8 cellular contexts compared by ENCODE assay signal in genomic region chr6:31834367-31834703, GRCh38. TPM values are rescaled to one million over a fixed set of nuclear protein-coding genes. Genes with fewer than 3 reads are reported as not detected.
A peak's percentile ranks its signal among the peaks of the same experiment; 100 is the strongest.
DNase-seq lines count a peak whose midpoint lies in the region; ATAC-seq and TF ChIP-seq lines count a peak whose summit lies in the region.

No MANE protein-coding gene starts in this region.

- peak; percentile 43 for ATAC-seq in HG02763 (IDR thresholded peaks at IDR 0.05; ENCODE audit: unreplicated experiment)
- peak; percentile 61 for ATAC-seq in activated B cell treated with CpG ODN at 0.5 μM for 24 hours (ENCODE audit: low read depth)
- ATAC-seq in stimulated activated effector memory CD8-positive, alpha-beta T cell treated with anti-CD3 and anti-CD28 coated beads, Interleukin-12 subunit alpha, Interleukin-12 subunit beta, amount 100 ng/mL, for 72 hours: peak; percentile 68

- intact Hi-C loops in activated B cell treated with CpG ODN at 0.5 μM for 24 hours (cut with micrococcal nuclease): loop anchor here (1.0 to 2.0 kb wide), 7 partner anchors 29 to 287 kb away; partner anchors contain the start of genes BAG6, NFKBIL1 and VARS1

- H3K4me3 Mint-ChIP-seq in activated B cell treated with CpG ODN at 0.5 μM for 24 hours (peak overlapping the region; percentile 99), endodermal cell (peak overlapping the region; percentile 100)
- peak overlapping the region; percentile 95 for H3K4me3 Mint-ChIP-seq in stimulated activated effector memory CD8-positive, alpha-beta T cell treated with anti-CD3 and anti-CD28 coated beads, Interleukin-12 subunit alpha, Interleukin-12 subunit beta, amount 100 ng/mL, for 72 hours

- TF ChIP-seq CTCF in activated B cell treated with CpG ODN at 0.5 μM for 24 hours (IDR thresholded peaks at IDR 0.05) (no peak), endodermal cell (conservative IDR thresholded peaks at IDR 0.05) (no peak)

- peaks cover 35% of the 10 kb centered on the region for H3K36me3 ChIP-seq in endodermal cell (ENCODE audit: control insufficient read depth, insufficient read depth, low read length)

- no peaks in the 10 kb centered on the region for H3K9me3 Mint-ChIP-seq in activated B cell treated with CpG ODN at 0.5 μM for 24 hours
- no peaks in the 10 kb centered on the region for H3K9me3 Mint-ChIP-seq in endodermal cell
- H3K9me3 Mint-ChIP-seq in stimulated activated effector memory CD8-positive, alpha-beta T cell treated with anti-CD3 and anti-CD28 coated beads, Interleukin-12 subunit alpha, Interleukin-12 subunit beta, amount 100 ng/mL, for 72 hours: no peaks in the 10 kb centered on the region

- peaks cover 41% of the 10 kb centered on the region for H3K36me3 Mint-ChIP-seq in activated B cell treated with CpG ODN at 0.5 μM for 24 hours (ENCODE audit: low read depth)
- H3K36me3 Mint-ChIP-seq in endodermal cell (ENCODE audit: low read depth): peaks cover 41% of the 10 kb centered on the region
- peaks cover 77% of the 10 kb centered on the region for H3K36me3 Mint-ChIP-seq in stimulated activated effector memory CD8-positive, alpha-beta T cell treated with anti-CD3 and anti-CD28 coated beads, Interleukin-12 subunit alpha, Interleukin-12 subunit beta, amount 100 ng/mL, for 72 hours

- peak overlapping the region; percentile 90 for H3K9ac ChIP-seq in endodermal cell (ENCODE audit: extremely low read depth, low read length, poor library complexity, severe bottlenecking)

- DNase-seq in G401 (ENCODE audit: low spot score) (peak; percentile 89), NCI-H2196 treated with DMSO at 0.1 percent for 48 hours (lab: John Stamatoyannopoulos, UW; ENCODE audit: unreplicated experiment) (peak; percentile 88), activated B cell treated with CpG ODN at 0.5 μM for 24 hours (peak; percentile 70), endodermal cell (peak; percentile 90), mesenteric fat pad (ENCODE audit: low spot score) (peak; percentile 94)
- DNase-seq in stimulated activated effector memory CD8-positive, alpha-beta T cell treated with anti-CD3 and anti-CD28 coated beads, Interleukin-12 subunit alpha, Interleukin-12 subunit beta, amount 100 ng/mL, for 72 hours (ENCODE audit: low spot score in 2 of 2): peak in 1 of 2 donors; percentile 88
- no peak for DNase-seq in activated effector memory CD4-positive, alpha-beta T cell treated with anti-CD3 and anti-CD28 coated beads, Interleukin-2, amount 50 U/mL, for 16 hours

- H3K27me3 Mint-ChIP-seq in activated B cell treated with CpG ODN at 0.5 μM for 24 hours (no peaks in the 10 kb centered on the region), endodermal cell (ENCODE audit: insufficient read depth) (no peaks in the 10 kb centered on the region)

- WGBS in endodermal cell (ENCODE audit: insufficient coverage in 1 of 2, insufficient read length in 1 of 2), 2 experiments: 2 to 4% methylated on average over 27 to 28 of the region's 28 CpGs

- in situ Hi-C loops in G401 (cut with HindIII; ENCODE audit: low sequenced_read_pairs): no loop called here

- peak overlapping the region; percentile 97 for H3K27ac ChIP-seq in endodermal cell (ENCODE audit: low read depth, low read length)

- CTCF ChIA-PET in activated B cell treated with CpG ODN at 0.5 μM for 24 hours (lab: Charles Lee): interaction anchor here (1.5 to 3.3 kb wide), 2 partner anchors 105 to 237 kb away, joined by 3 to 17 read pairs; no protein-coding TSS in a partner anchor

- peak overlapping the region; percentile 98 for H3K27ac Mint-ChIP-seq in activated B cell treated with CpG ODN at 0.5 μM for 24 hours
- peak overlapping the region; percentile 99 for H3K27ac Mint-ChIP-seq in endodermal cell
- H3K27ac Mint-ChIP-seq in stimulated activated effector memory CD8-positive, alpha-beta T cell treated with anti-CD3 and anti-CD28 coated beads, Interleukin-12 subunit alpha, Interleukin-12 subunit beta, amount 100 ng/mL, for 72 hours: peak overlapping the region; percentile 99

- peak overlapping the region; percentile 96 for H3K4me3 ChIP-seq in endodermal cell (ENCODE audit: low read length)

- POLR2A ChIA-PET in activated B cell treated with CpG ODN at 0.5 μM for 24 hours (lab: Charles Lee): interaction anchor here (0.6 to 9.9 kb wide), 25 partner anchors 9 to 1768 kb away, joined by 3 to 133 read pairs (median 6); partner anchors contain the start of genes ABHD16A, ATF6B, BAG6 and C6orf47

- H3K27me3 ChIP-seq in endodermal cell (ENCODE audit: control insufficient read depth, insufficient read depth, low read length, poor library complexity, severe bottlenecking): no peaks in the 10 kb centered on the region

- H3K4me1 Mint-ChIP-seq in activated B cell treated with CpG ODN at 0.5 μM for 24 hours (peaks cover 70% of the 10 kb centered on the region), endodermal cell (peaks cover 21% of the 10 kb centered on the region)
- peaks cover 46% of the 10 kb centered on the region for H3K4me1 Mint-ChIP-seq in stimulated activated effector memory CD8-positive, alpha-beta T cell treated with anti-CD3 and anti-CD28 coated beads, Interleukin-12 subunit alpha, Interleukin-12 subunit beta, amount 100 ng/mL, for 72 hours

- H3K4me1 ChIP-seq in endodermal cell (ENCODE audit: control insufficient read depth, insufficient read depth, low read length): no peaks in the 10 kb centered on the region

- H3K9me3 ChIP-seq in endodermal cell (ENCODE audit: control insufficient read depth, low read length): no peaks in the 10 kb centered on the region

RNA-seq across cellular contexts. Expression of gene HSPA1B, which starts 6.8 kb away (rescaled TPM):
- 201 and 209 TPM in 2 replicates for total RNA-seq in G401 (2014; rRNA removed; shearing (Covaris generic))
- total RNA-seq in activated B cell treated with CpG ODN at 0.5 μM for 24 hours: 23.7 and 30.4 TPM in 2 replicates
- 10 to 100 TPM; 61.8 to 83.9 TPM for total RNA-seq in endodermal cell
- polyA plus RNA-seq in endodermal cell (2013, experiment 1 of 2): 64.0 TPM
- polyA plus RNA-seq in endodermal cell (2013, experiment 2 of 2): 54.0 TPM
- total RNA-seq in mesenteric fat pad: 111 TPM

RNA-seq across cellular contexts. Expression of gene HSPA1A, which starts 19.0 kb away (rescaled TPM):
- total RNA-seq in G401 (2014; rRNA removed; shearing (Covaris generic)): 0.25 TPM in 1 of 2 replicates, not detected in the other
- 27.1 and 28.1 TPM in 2 replicates for total RNA-seq in activated B cell treated with CpG ODN at 0.5 μM for 24 hours
- 10 to 100 TPM; 53.1 to 62.6 TPM for total RNA-seq in endodermal cell
- polyA plus RNA-seq in endodermal cell (2013, experiment 1 of 2): 50.5 TPM
- 49.6 TPM for polyA plus RNA-seq in endodermal cell (2013, experiment 2 of 2)
- total RNA-seq in mesenteric fat pad: 139 TPM

RNA-seq across cellular contexts. Expression of gene HSPA1L, which starts 19.3 kb away (rescaled TPM):
- 0.75 and 0.98 TPM in 2 replicates for total RNA-seq in G401 (2014; rRNA removed; shearing (Covaris generic))
- total RNA-seq in activated B cell treated with CpG ODN at 0.5 μM for 24 hours (1.2 and 2.1 TPM in 2 replicates), endodermal cell (1 to 10 TPM; 1.2 to 1.5 TPM), mesenteric fat pad (0.84 TPM)
- 1.1 TPM for polyA plus RNA-seq in endodermal cell (2013, experiment 1 of 2)
- 1.4 TPM for polyA plus RNA-seq in endodermal cell (2013, experiment 2 of 2)

RNA-seq across cellular contexts. Expression of gene LSM2, which starts 27.6 kb away (rescaled TPM):
- total RNA-seq in G401 (2014; rRNA removed; shearing (Covaris generic)): 64.0 and 104 TPM in 2 replicates
- total RNA-seq in activated B cell treated with CpG ODN at 0.5 μM for 24 hours (61.8 and 68.6 TPM in 2 replicates), endodermal cell (100 to 1,000 TPM; 106 to 119 TPM), mesenteric fat pad (25.7 TPM)
- 131 TPM for polyA plus RNA-seq in endodermal cell (2013, experiment 1 of 2)
- polyA plus RNA-seq in endodermal cell (2013, experiment 2 of 2): 120 TPM

RNA-seq across cellular contexts. Expression of gene NEU1, which starts 28.3 kb away (rescaled TPM):
- total RNA-seq in G401 (2014; rRNA removed; shearing (Covaris generic)): 212 and 231 TPM in 2 replicates
- total RNA-seq in activated B cell treated with CpG ODN at 0.5 μM for 24 hours: 18.3 and 19.2 TPM in 2 replicates
- total RNA-seq in endodermal cell: 10 to 100 TPM; 42.4 to 50.7 TPM
- polyA plus RNA-seq in endodermal cell (2013, experiment 1 of 2): 37.3 TPM
- 34.3 TPM for polyA plus RNA-seq in endodermal cell (2013, experiment 2 of 2)
- total RNA-seq in mesenteric fat pad: 40.7 TPM

Comparison
In these comparisons a context has a peak if more than half of its experiments do, and no peak if none do; other contexts are left out.
1. RNA of gene HSPA1A, which starts 19.0 kb away (total RNA-seq): 139 TPM in mesenteric fat pad (single experiment), 53.1 to 62.6 TPM in endodermal cell and 27.1 to 28.1 TPM in activated B cell treated with CpG ODN at 0.5 μM for 24 hours; 0.25 TPM in G401; every median in the first group is over 10 times any median in the second.
2. Peak in every context shown above with its lines, with median percentiles within 50 percentile points of each other: ATAC-seq, H3K27ac Mint-ChIP-seq and H3K4me3 Mint-ChIP-seq.